8 cellular contexts compared by ENCODE assay signal in the genomic region with DNA sequence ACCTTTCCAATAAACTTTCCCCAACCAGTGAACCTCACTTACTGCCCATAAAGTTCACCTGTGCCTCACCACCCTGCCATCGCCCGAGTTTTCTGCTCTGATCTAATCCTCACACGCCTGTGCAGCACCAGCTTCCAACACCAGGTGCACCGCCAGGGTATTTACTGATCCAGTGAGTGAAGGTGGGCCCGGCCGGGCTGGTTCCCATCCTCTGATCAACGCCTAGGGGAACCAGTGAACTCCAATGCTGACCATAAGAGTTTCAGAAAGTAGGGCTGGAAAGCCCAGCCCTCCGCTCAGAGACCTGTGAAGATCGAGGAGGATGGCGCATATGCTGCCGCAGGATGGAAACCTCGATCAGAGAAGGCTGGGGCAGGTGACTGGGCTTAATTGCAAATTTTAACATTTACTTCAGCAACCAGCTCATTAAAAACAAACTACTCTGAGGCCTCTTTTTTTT. TPM values are rescaled to one million over a fixed set of nuclear protein-coding genes. Genes with fewer than 3 reads are reported as not detected.
DNase-seq lines count a peak whose midpoint lies in the region; ATAC-seq and TF ChIP-seq lines count a peak whose summit lies in the region.

No MANE protein-coding gene starts in this region.

- no CpG with 5 or more reads among the region's 12 CpGs for WGBS in iPS DF 6.9 (ENCODE audit: insufficient coverage, insufficient read length)

- H3K27ac ChIP-seq in CD4-positive, alpha-beta T cell (ENCODE audit: low read depth, low read length): peak overlapping the region; percentile 75
- peak overlapping the region; percentile 88; the same call in 1 of the 2 replicates for H3K27ac ChIP-seq in HUES6 (ENCODE audit: low read depth, low read length)
- no peak overlapping the region for H3K27ac ChIP-seq in iPS DF 6.9 (ENCODE audit: low read length)

- CTCF ChIA-PET in CD4-positive, alpha-beta T cell (lab: Charles Lee): interaction anchor here (0.5 to 2.0 kb wide), 11 partner anchors 10 to 385 kb away, joined by 3 to 36 read pairs (median 4); partner anchors contain the start of genes ESYT1, PA2G4, RPL41 and SMARCC2

- H3K36me3 ChIP-seq in HUES6 (ENCODE audit: control insufficient read depth, insufficient read depth, low read length) (peaks cover 14% of the 10 kb centered on the region), iPS DF 6.9 (ENCODE audit: control insufficient read depth, insufficient read depth, low read length) (peaks cover 4% of the 10 kb centered on the region; the same call in 1 of the 2 replicates)

- H3K4me1 Mint-ChIP-seq in CD4-positive, alpha-beta T cell (ENCODE audit: low read depth): peaks cover 27% of the 10 kb centered on the region
- H3K4me1 Mint-ChIP-seq in activated naive CD8-positive, alpha-beta T cell treated with anti-CD3 and anti-CD28 coated beads, Interleukin-2, amount 10 ng/mL, durations not matched to agents 7 days and 5 days: peaks cover 35% of the 10 kb centered on the region

- peak overlapping the region; percentile 94 for H3K4me3 Mint-ChIP-seq in CD4-positive, alpha-beta T cell
- peak overlapping the region; percentile 95 for H3K4me3 Mint-ChIP-seq in activated naive CD8-positive, alpha-beta T cell treated with anti-CD3 and anti-CD28 coated beads, Interleukin-2, amount 10 ng/mL, durations not matched to agents 7 days and 5 days

- POLR2A ChIA-PET in CD4-positive, alpha-beta T cell (lab: Charles Lee): interaction anchor here (0.6 to 4.9 kb wide), 20 partner anchors 10 to 413 kb away, joined by 3 to 50 read pairs (median 3); partner anchors contain the start of genes CNPY2, DNAJC14, ESYT1 and PA2G4
- POLR2A ChIA-PET in activated naive CD8-positive, alpha-beta T cell treated with anti-CD3 and anti-CD28 coated beads, Interleukin-2, amount 10 ng/mL, durations not matched to agents 7 days and 5 days (lab: Charles Lee): interaction anchor here (0.8 to 4.7 kb wide), 14 partner anchors 8 to 477 kb away, joined by 3 to 67 read pairs (median 6); partner anchors contain the start of genes ESYT1, MYL6, PA2G4 and PYM1

- H3K9ac ChIP-seq in HUES6 (ENCODE audit: low read length): peak overlapping the region; percentile 76

- peaks cover 12% of the 10 kb centered on the region for H3K4me1 ChIP-seq in HUES6 (ENCODE audit: control insufficient read depth, insufficient read depth, low read length)
- H3K4me1 ChIP-seq in iPS DF 6.9 (ENCODE audit: control insufficient read depth, insufficient read depth, low read length): no peaks in the 10 kb centered on the region; the same call in 1 of the 2 replicates

- H3K4me3 ChIP-seq in HUES6 (ENCODE audit: low read depth, low read length) (peak overlapping the region; percentile 86), iPS DF 6.9 (ENCODE audit: low read length) (peak overlapping the region; percentile 86; the same call in 1 of the 2 replicates)

- H3K9me3 ChIP-seq in CD4-positive, alpha-beta T cell (ENCODE audit: control insufficient read depth, low read length): no peaks in the 10 kb centered on the region
- H3K9me3 ChIP-seq in HUES6 (ENCODE audit: control insufficient read depth, insufficient read depth, low read depth, low read length): no peaks in the 10 kb centered on the region
- no peaks in the 10 kb centered on the region for H3K9me3 ChIP-seq in iPS DF 6.9 (ENCODE audit: control insufficient read depth, insufficient read depth, low read length)

- H3K9me3 Mint-ChIP-seq in CD4-positive, alpha-beta T cell: no peaks in the 10 kb centered on the region
- no peaks in the 10 kb centered on the region for H3K9me3 Mint-ChIP-seq in activated naive CD8-positive, alpha-beta T cell treated with anti-CD3 and anti-CD28 coated beads, Interleukin-2, amount 10 ng/mL, durations not matched to agents 7 days and 5 days

- no peaks in the 10 kb centered on the region for H3K27me3 ChIP-seq in CD4-positive, alpha-beta T cell (ENCODE audit: control insufficient read depth, insufficient read depth, low read length)
- H3K27me3 ChIP-seq in HUES6 (ENCODE audit: control insufficient read depth, insufficient read depth, low read length) (no peaks in the 10 kb centered on the region), iPS DF 6.9 (ENCODE audit: control insufficient read depth, insufficient read depth, low read length) (no peaks in the 10 kb centered on the region)

- H3K36me3 Mint-ChIP-seq in CD4-positive, alpha-beta T cell (ENCODE audit: low read depth): peaks cover 11% of the 10 kb centered on the region
- peaks cover 14% of the 10 kb centered on the region for H3K36me3 Mint-ChIP-seq in activated naive CD8-positive, alpha-beta T cell treated with anti-CD3 and anti-CD28 coated beads, Interleukin-2, amount 10 ng/mL, durations not matched to agents 7 days and 5 days

- intact Hi-C loops in CD4-positive, alpha-beta T cell (cut with DNase I, micrococcal nuclease): loop anchor here (2.0 to 5.0 kb wide), 5 partner anchors 15 to 37 kb away; partner anchors contain the start of genes SMARCC2 (in 2 of the 2), ESYT1 (in 1 of the 2), RPL41 (in 1 of the 2) and ZC3H10 (in 1 of the 2)

- peak; percentile 55 to 72 (median 62) for DNase-seq in CD4-positive, alpha-beta T cell
- peak; percentile 64 for DNase-seq in SHP77 treated with DMSO at 0.1 percent for 48 hours (lab: John Stamatoyannopoulos, UW)
- DNase-seq in activated naive CD8-positive, alpha-beta T cell treated with anti-CD3 and anti-CD28 coated beads, Interleukin-2, amount 10 ng/mL, durations not matched to agents 7 days and 5 days: peak; percentile 76
- DNase-seq in iPS DF 6.9 (ENCODE audit: low read depth, low spot score): no peak
- peak; percentile 56 for DNase-seq in stimulated activated CD4-positive, alpha-beta T cell treated with anti-CD3 and anti-CD28 coated beads, Interleukin-12 subunit alpha, Interleukin-12 subunit beta, amount 100 ng/mL, for 4 hours
- DNase-seq in inferior parietal cortex (ENCODE audit: extremely low spot score): no peak

- peak overlapping the region; percentile 94 for H3K27ac Mint-ChIP-seq in CD4-positive, alpha-beta T cell
- H3K27ac Mint-ChIP-seq in activated naive CD8-positive, alpha-beta T cell treated with anti-CD3 and anti-CD28 coated beads, Interleukin-2, amount 10 ng/mL, durations not matched to agents 7 days and 5 days: peak overlapping the region; percentile 100

- ATAC-seq in CD4-positive, alpha-beta T cell (ENCODE audit: poor library complexity): peak; percentile 71
- peak; percentile 56 for ATAC-seq in GM19438 (IDR thresholded peaks at IDR 0.05; ENCODE audit: low read depth, unreplicated experiment)
- peak; percentile 71 for ATAC-seq in activated naive CD8-positive, alpha-beta T cell treated with anti-CD3 and anti-CD28 coated beads, Interleukin-2, amount 10 ng/mL, durations not matched to agents 7 days and 5 days (ENCODE audit: low read depth)

- peak; percentile 73 for TF ChIP-seq CTCF in CD4-positive, alpha-beta T cell (IDR thresholded peaks at IDR 0.05)

- H3K27me3 Mint-ChIP-seq in CD4-positive, alpha-beta T cell: no peaks in the 10 kb centered on the region
- no peaks in the 10 kb centered on the region for H3K27me3 Mint-ChIP-seq in activated naive CD8-positive, alpha-beta T cell treated with anti-CD3 and anti-CD28 coated beads, Interleukin-2, amount 10 ng/mL, durations not matched to agents 7 days and 5 days

RNA-seq across cellular contexts. Expression of gene MYL6B, which starts 0.7 kb away (rescaled TPM):
- 1 to 10 TPM; 6.2 to 6.4 TPM for total RNA-seq in CD4-positive, alpha-beta T cell
- 10 to 100 TPM; 46.6 to 47.8 TPM for total RNA-seq in activated naive CD8-positive, alpha-beta T cell treated with anti-CD3 and anti-CD28 coated beads, Interleukin-2, amount 10 ng/mL, durations not matched to agents 7 days and 5 days

RNA-seq across cellular contexts. Expression of gene MYL6, which starts 6.5 kb away (rescaled TPM):
- 100 to 1,000 TPM; 670 to 673 TPM for total RNA-seq in CD4-positive, alpha-beta T cell
- total RNA-seq in activated naive CD8-positive, alpha-beta T cell treated with anti-CD3 and anti-CD28 coated beads, Interleukin-2, amount 10 ng/mL, durations not matched to agents 7 days and 5 days: 1,000 to 10,000 TPM; 1,083 to 1,169 TPM

RNA-seq across cellular contexts. Expression of gene ESYT1, which starts 23.6 kb away (rescaled TPM):
- total RNA-seq in CD4-positive, alpha-beta T cell: 10 to 100 TPM; 88.5 to 90.3 TPM
- total RNA-seq in activated naive CD8-positive, alpha-beta T cell treated with anti-CD3 and anti-CD28 coated beads, Interleukin-2, amount 10 ng/mL, durations not matched to agents 7 days and 5 days: 100 to 1,000 TPM; 251 TPM

RNA-seq across cellular contexts. Expression of gene ZC3H10, which starts 33.6 kb away (rescaled TPM):
- total RNA-seq in CD4-positive, alpha-beta T cell: 1 to 10 TPM; 6.3 to 8.9 TPM
- total RNA-seq in activated naive CD8-positive, alpha-beta T cell treated with anti-CD3 and anti-CD28 coated beads, Interleukin-2, amount 10 ng/mL, durations not matched to agents 7 days and 5 days: 10 to 100 TPM; 10.6 to 12.0 TPM

RNA-seq across cellular contexts. Expression of gene RPL41, which starts 35.3 kb away (rescaled TPM):
- 1,000 to 10,000 TPM; 5,865 to 5,989 TPM for total RNA-seq in CD4-positive, alpha-beta T cell
- 1,000 to 10,000 TPM; 4,462 to 4,551 TPM for total RNA-seq in activated naive CD8-positive, alpha-beta T cell treated with anti-CD3 and anti-CD28 coated beads, Interleukin-2, amount 10 ng/mL, durations not matched to agents 7 days and 5 days

Comparison
In these comparisons a context has a peak if more than half of its experiments do, and no peak if none do; other contexts are left out.
1. DNase-seq: peak in CD4-positive, alpha-beta T cell (10 of 10), SHP77 treated with DMSO at 0.1 percent for 48 hours (single experiment), activated naive CD8-positive, alpha-beta T cell treated with anti-CD3 and anti-CD28 coated beads, Interleukin-2, amount 10 ng/mL, durations not matched to agents 7 days and 5 days (single experiment) and stimulated activated CD4-positive, alpha-beta T cell treated with anti-CD3 and anti-CD28 coated beads, Interleukin-12 subunit alpha, Interleukin-12 subunit beta, amount 100 ng/mL, for 4 hours (single experiment); none in iPS DF 6.9 (single experiment) and inferior parietal cortex (single experiment).
2. RNA of gene MYL6B, which starts 0.7 kb away (total RNA-seq): 46.6 to 47.8 TPM in activated naive CD8-positive, alpha-beta T cell treated with anti-CD3 and anti-CD28 coated beads, Interleukin-2, amount 10 ng/mL, durations not matched to agents 7 days and 5 days; 6.2 to 6.4 TPM in CD4-positive, alpha-beta T cell; every median in the first group is over 4 times any median in the second.
3. Peak in every context shown above with its lines, with median percentiles within 50 percentile points of each other: ATAC-seq.